Comparison of ENCODE assay signal across 14 cellular contexts in the genomic region with DNA sequence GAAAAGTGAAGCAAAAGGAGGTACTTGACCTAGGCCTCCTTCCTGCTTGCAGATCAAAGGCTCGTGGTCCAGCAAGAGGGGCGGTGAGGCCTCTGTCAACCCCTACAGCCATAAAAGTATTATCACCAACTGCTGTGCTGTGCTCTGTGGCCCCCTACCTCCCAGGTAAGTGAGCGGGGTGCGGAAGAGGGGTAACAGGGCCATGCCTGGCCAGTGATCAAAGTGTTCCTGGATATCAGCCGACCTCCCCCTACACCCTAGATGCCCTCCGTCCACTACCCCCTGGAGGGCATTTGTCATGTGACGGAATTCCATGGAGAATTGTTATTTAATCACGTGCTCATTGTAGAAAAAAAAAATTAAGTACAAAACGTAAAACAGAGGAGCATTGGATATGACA. TPM values are rescaled to one million over a fixed set of nuclear protein-coding genes. Genes with fewer than 3 reads are reported as not detected.
DNase-seq lines count a peak whose midpoint lies in the region; ATAC-seq and TF ChIP-seq lines count a peak whose summit lies in the region.
"Had no signal": no experiment of that assay in that cellular context is flagged by ENCODE, and none has a peak within 500 bp of the region (broad histone marks: within the 10 kb centered on the region; RNA-seq: fewer than 3 reads in every experiment).

No MANE protein-coding gene starts in this region.

- no peaks in the 10 kb centered on the region for H3K9me2 ChIP-seq in GM23338 (ENCODE audit: insufficient read depth)

- H3K79me2 ChIP-seq in GM23338 (replicated peaks; ENCODE audit: insufficient read depth) (no peaks in the 10 kb centered on the region), neural progenitor cell (ENCODE audit: low read depth) (no peaks in the 10 kb centered on the region)

- H3K4me3 Mint-ChIP-seq in GM23338 (no peak overlapping the region), T-helper 17 cell (no peak overlapping the region), neural progenitor cell (no peak overlapping the region)
- H3K4me3 Mint-ChIP-seq: activated CD4-positive, alpha-beta memory T cell treated with anti-CD3 and anti-CD28 coated beads, Interleukin-2, amount 10 ng/mL, durations not matched to agents 7 days and 5 days; CD4-positive, alpha-beta T cell; endodermal cell; IgD-negative memory B cell had no signal

- H3K4me3 ChIP-seq in GM23338 = no peak overlapping the region
- no peak overlapping the region for H3K4me3 ChIP-seq in neural progenitor cell
- H3K4me3 ChIP-seq: GM12878, SJCRH30 had no signal

- no peak overlapping the region for H3K9ac ChIP-seq in neural progenitor cell

- H3K36me3 Mint-ChIP-seq in GM23338 (ENCODE audit: low read depth) (peaks cover 38% of the 10 kb centered on the region), T-helper 17 cell (ENCODE audit: low read depth) (peaks cover 8% of the 10 kb centered on the region), neural progenitor cell (peaks cover 17% of the 10 kb centered on the region)

- H2AFZ ChIP-seq in GM23338 = no peak overlapping the region
- no peak overlapping the region for H2AFZ ChIP-seq in neural progenitor cell (replicated peaks)

- H3K4me2 ChIP-seq in GM23338 (no peak overlapping the region), neural progenitor cell (no peak overlapping the region)

- TF ChIP-seq CTCF in GM23338 (conservative IDR thresholded peaks at IDR 0.05; ENCODE audit: low read depth in 2 of 2) (no peak), neural progenitor cell (IDR thresholded peaks at IDR 0.05) (no peak)

- H3K36me3 ChIP-seq in GM23338 (ENCODE audit: insufficient read depth) = peaks cover 4% of the 10 kb centered on the region; the same call in 1 of the 2 replicates
- H3K36me3 ChIP-seq in neural progenitor cell = no peaks in the 10 kb centered on the region

- H4K20me1 ChIP-seq in GM23338 (replicated peaks; ENCODE audit: insufficient read depth) = no peaks in the 10 kb centered on the region
- H4K20me1 ChIP-seq in neural progenitor cell (ENCODE audit: low read depth) = no peaks in the 10 kb centered on the region

- H3K27ac ChIP-seq in GM23338 (ENCODE audit: low read depth) (0 out of 2 replicates have a peak overlapping the region, but pooled peaks have one; percentile 32), neural progenitor cell (no peak overlapping the region)
- H3K27ac ChIP-seq: SJCRH30 had no signal

- no peaks in the 10 kb centered on the region for H3K9me3 ChIP-seq in T-helper 17 cell (ENCODE audit: control insufficient read depth, low read length, poor library complexity, severe bottlenecking)
- no peaks in the 10 kb centered on the region for H3K9me3 ChIP-seq in neural progenitor cell (ENCODE audit: low read depth)
- H3K9me3 ChIP-seq: SJCRH30 had no signal

- H3K27ac Mint-ChIP-seq in GM23338 (peak overlapping the region; percentile 45), T-helper 17 cell (peak overlapping the region; percentile 16), neural progenitor cell (peak overlapping the region; percentile 33)
- H3K27ac Mint-ChIP-seq: activated CD4-positive, alpha-beta memory T cell treated with anti-CD3 and anti-CD28 coated beads, Interleukin-2, amount 10 ng/mL, durations not matched to agents 7 days and 5 days; CD4-positive, alpha-beta T cell had no signal

- H3K4me1 Mint-ChIP-seq in GM23338 (peaks cover 19% of the 10 kb centered on the region), T-helper 17 cell (peaks cover 8% of the 10 kb centered on the region), neural progenitor cell (peaks cover 3% of the 10 kb centered on the region)

- no peak for DNase-seq in GM23338 (ENCODE audit: low spot score)
- DNase-seq in T-helper 17 cell = no peak
- no peak for DNase-seq in neural progenitor cell (ENCODE audit: low spot score)
- no peak for DNase-seq in EL
- DNase-seq in NCI-H1694 (lab: John Stamatoyannopoulos, UW) = no peak

- H3K4me1 ChIP-seq in GM23338 (ENCODE audit: insufficient read depth) (peaks cover 7% of the 10 kb centered on the region; the same call in 1 of the 2 replicates), neural progenitor cell (peaks cover 12% of the 10 kb centered on the region)
- H3K4me1 ChIP-seq: SJCRH30 had no signal

- ATAC-seq in GM23338 (no peak), T-helper 17 cell (no peak), GM21717 (IDR thresholded peaks at IDR 0.05; ENCODE audit: unreplicated experiment) (no peak)

- no peaks in the 10 kb centered on the region for H3F3A ChIP-seq in GM23338 (replicated peaks; ENCODE audit: low read depth)
- peaks cover under 1% of the 10 kb centered on the region for H3F3A ChIP-seq in neural progenitor cell (ENCODE audit: low read depth)

- H3K9me3 Mint-ChIP-seq in GM23338 (no peaks in the 10 kb centered on the region), neural progenitor cell (no peaks in the 10 kb centered on the region)
- H3K9me3 Mint-ChIP-seq: activated CD4-positive, alpha-beta memory T cell treated with anti-CD3 and anti-CD28 coated beads, Interleukin-2, amount 10 ng/mL, durations not matched to agents 7 days and 5 days; CD4-positive, alpha-beta T cell; endodermal cell; IgD-negative memory B cell had no signal

- H3K27me3 Mint-ChIP-seq in GM23338 (ENCODE audit: insufficient read depth, low read depth, poor library complexity) (peaks cover 6% of the 10 kb centered on the region), T-helper 17 cell (no peaks in the 10 kb centered on the region), neural progenitor cell (ENCODE audit: insufficient read depth, low read depth) (peaks cover 5% of the 10 kb centered on the region)
- H3K27me3 Mint-ChIP-seq: activated CD4-positive, alpha-beta memory T cell treated with anti-CD3 and anti-CD28 coated beads, Interleukin-2, amount 10 ng/mL, durations not matched to agents 7 days and 5 days; CD4-positive, alpha-beta T cell; IgD-negative memory B cell had no signal

- no peaks in the 10 kb centered on the region for H3K27me3 ChIP-seq in GM23338 (ENCODE audit: insufficient read depth)
- H3K27me3 ChIP-seq in neural progenitor cell = no peaks in the 10 kb centered on the region
- H3K27me3 ChIP-seq: neutrophil, SJCRH30 had no signal

TF ChIP-seq in GM23338, 12 proteins besides CTCF, POLR2A, EP300 and RAD21:
- TF ChIP-seq ZNF114 (CRISPR knock-in tag; IDR thresholded peaks at IDR 0.05) = no peak

RNA-seq across cellular contexts. Expression of a gene that starts 10.2 kb away (rescaled TPM):
- 2.6 and 4.1 TPM in 2 replicates for total RNA-seq in GM23338 (2014; rRNA removed; shearing (Covaris generic))
- 1.8 and 3.6 TPM in 2 replicates for polyA plus RNA-seq in GM23338 (2016; fragmentation: Nextera tagmentation; extraction: Ambion mirVana)
- total RNA-seq in T-helper 17 cell (1 to 10 TPM; 1.3 TPM), neural progenitor cell (ENCODE audit: low replicate concordance) (0.21 and 0.99 TPM in 2 replicates)
- total RNA-seq: temporal lobe had no signal
- polyA plus RNA-seq: IgD-negative memory B cell had no signal

RNA-seq across cellular contexts. Expression of a gene that starts 26.2 kb away (rescaled TPM):
- 15.5 and 26.8 TPM in 2 replicates for total RNA-seq in GM23338 (2014; rRNA removed; shearing (Covaris generic))
- 5.6 and 6.3 TPM in 2 replicates for polyA plus RNA-seq in GM23338 (2016; fragmentation: Nextera tagmentation; extraction: Ambion mirVana)
- total RNA-seq in T-helper 17 cell = 10 to 100 TPM; 70.2 to 71.2 TPM
- 30.4 and 52.2 TPM in 2 replicates for total RNA-seq in neural progenitor cell (ENCODE audit: low replicate concordance)

RNA-seq across cellular contexts. Expression of a gene that starts 37.4 kb away (rescaled TPM):
- total RNA-seq in GM23338 (2014; rRNA removed; shearing (Covaris generic)) = 10.1 and 13.8 TPM in 2 replicates
- polyA plus RNA-seq in GM23338 (2016; fragmentation: Nextera tagmentation; extraction: Ambion mirVana) = 18.2 and 19.4 TPM in 2 replicates
- total RNA-seq in T-helper 17 cell (10 to 100 TPM; 29.1 to 41.9 TPM), neural progenitor cell (ENCODE audit: low replicate concordance) (6.8 and 10.9 TPM in 2 replicates)

RNA-seq across cellular contexts. Expression of a gene that starts 47.6 kb away (rescaled TPM):
- total RNA-seq in GM23338 (2014; rRNA removed; shearing (Covaris generic)) = 10.5 and 15.6 TPM in 2 replicates
- polyA plus RNA-seq in GM23338 (2016; fragmentation: Nextera tagmentation; extraction: Ambion mirVana) = 9.8 and 13.0 TPM in 2 replicates
- total RNA-seq in T-helper 17 cell (10 to 100 TPM; 26.4 to 43.2 TPM), neural progenitor cell (ENCODE audit: low replicate concordance) (6.1 and 9.6 TPM in 2 replicates)
